9 cellular contexts compared by ENCODE assay signal in genomic region chr1:228515200-228515834, GRCh38. TPM values are rescaled to one million over a fixed set of nuclear protein-coding genes. Genes with fewer than 3 reads are reported as not detected.
DNase-seq lines count a peak whose midpoint lies in the region; ATAC-seq and TF ChIP-seq lines count a peak whose summit lies in the region.
"Had no signal": no experiment of that assay in that cellular context is flagged by ENCODE, and none has a peak within 500 bp of the region (broad histone marks: within the 10 kb centered on the region; RNA-seq: fewer than 3 reads in every experiment).

No MANE protein-coding gene starts in this region.

- H3K4me2 ChIP-seq in SU-DHL-6 (ENCODE audit: low read depth, low read length, poor library complexity, severe bottlenecking) = no peak overlapping the region

- no peaks in the 10 kb centered on the region for H3K36me3 Mint-ChIP-seq in HFFc6 (ENCODE audit: low read depth)
- no peaks in the 10 kb centered on the region for H3K36me3 Mint-ChIP-seq in effector memory CD8-positive, alpha-beta T cell (ENCODE audit: insufficient read depth)
- H3K36me3 Mint-ChIP-seq: activated naive CD4-positive, alpha-beta T cell treated with anti-CD3 and anti-CD28 coated beads, Interleukin-2, amount 50 U/mL, for 72 hours had no signal

- ATAC-seq in effector memory CD8-positive, alpha-beta T cell (replicated peaks) = peak; percentile 67
- no peak for ATAC-seq in HG02852 (IDR thresholded peaks at IDR 0.05; ENCODE audit: unreplicated experiment)

- TF ChIP-seq CTCF in HFFc6 (IDR thresholded peaks at IDR 0.05) (peak; percentile 84), SU-DHL-6 (IDR thresholded peaks at IDR 0.05; ENCODE audit: insufficient read depth, low read length, poor library complexity, severe bottlenecking) (peak; percentile 25)

- no peak overlapping the region for H3K9ac ChIP-seq in SU-DHL-6 (ENCODE audit: low read length)

- H4K20me1 ChIP-seq in SU-DHL-6 (ENCODE audit: low read depth, low read length) = no peaks in the 10 kb centered on the region

- H3K27ac Mint-ChIP-seq in HFFc6 = no peak overlapping the region
- H3K27ac Mint-ChIP-seq in effector memory CD8-positive, alpha-beta T cell = no peak overlapping the region
- H3K27ac Mint-ChIP-seq: activated naive CD4-positive, alpha-beta T cell treated with anti-CD3 and anti-CD28 coated beads, Interleukin-2, amount 50 U/mL, for 72 hours had no signal

- H2AFZ ChIP-seq in SU-DHL-6 (ENCODE audit: low read depth, low read length, severe bottlenecking) = no peak overlapping the region

- no peaks in the 10 kb centered on the region for H3K9me3 Mint-ChIP-seq in HFFc6
- no peaks in the 10 kb centered on the region for H3K9me3 Mint-ChIP-seq in effector memory CD8-positive, alpha-beta T cell
- H3K9me3 Mint-ChIP-seq: activated naive CD4-positive, alpha-beta T cell treated with anti-CD3 and anti-CD28 coated beads, Interleukin-2, amount 50 U/mL, for 72 hours had no signal

- no peaks in the 10 kb centered on the region for H3K27me3 ChIP-seq in SU-DHL-6 (ENCODE audit: low read length)

- H3K9me2 ChIP-seq in SU-DHL-6 (replicated peaks; ENCODE audit: insufficient read depth, low read length) = no peaks in the 10 kb centered on the region

- no peaks in the 10 kb centered on the region for H3K79me2 ChIP-seq in SU-DHL-6 (ENCODE audit: insufficient read depth, low read length)

- 0 out of 2 replicates have a peak, but pooled peaks cover 6% of the 10 kb centered on the region for H3K4me1 Mint-ChIP-seq in HFFc6 (ENCODE audit: low read depth)
- peaks cover 0 to 6% of the 10 kb centered on the region in 2 donors for H3K4me1 Mint-ChIP-seq in effector memory CD8-positive, alpha-beta T cell (ENCODE audit: low read depth in 2 of 2)

- no peak overlapping the region for H3K27ac ChIP-seq in SU-DHL-6 (ENCODE audit: low read depth, low read length)

- no peaks in the 10 kb centered on the region for H3K9me3 ChIP-seq in SU-DHL-6 (ENCODE audit: insufficient read depth, low read length)

- no peak overlapping the region for H3K4me3 ChIP-seq in SU-DHL-6 (ENCODE audit: insufficient read depth, low read length, poor library complexity, severe bottlenecking)

- H3F3A ChIP-seq in SU-DHL-6 (ENCODE audit: insufficient read depth) = no peaks in the 10 kb centered on the region

- no peaks in the 10 kb centered on the region for H3K36me3 ChIP-seq in SU-DHL-6 (ENCODE audit: low read length)

- H3K27me3 Mint-ChIP-seq in HFFc6 (ENCODE audit: insufficient read depth) = peaks cover 28% of the 10 kb centered on the region
- H3K27me3 Mint-ChIP-seq in effector memory CD8-positive, alpha-beta T cell = peaks cover 20 to 42% of the 10 kb centered on the region in 2 donors

- no peak overlapping the region for H3K4me3 Mint-ChIP-seq in HFFc6
- H3K4me3 Mint-ChIP-seq in effector memory CD8-positive, alpha-beta T cell = no peak overlapping the region

- DNase-seq in DMS 273 (lab: John Stamatoyannopoulos, UW; ENCODE audit: unreplicated experiment) (peak; percentile 49), DMS 273 treated with DMSO at 0.1 percent for 48 hours (lab: John Stamatoyannopoulos, UW) (no peak), HFFc6 (peak; percentile 48), myocyte (ENCODE audit: low read depth) (peak; percentile 48), NCI-H1930 (lab: John Stamatoyannopoulos, UW) (no peak)
- DNase-seq in effector memory CD8-positive, alpha-beta T cell = peak; percentile 30 to 39 (median 38)

RNA-seq across cellular contexts. Expression of gene RNF187, which starts 28.1 kb away (rescaled TPM):
- total RNA-seq in HFFc6 (2021; fragmentation: NEBNext Ultra II Directional; extraction: Animal tissue kit (Norgen Biotek cat#: 25700)) = 100 to 1,000 TPM; 110 to 143 (median 130) TPM
- 99.2 and 134 TPM in 2 replicates for total RNA-seq in myocyte
- 336 TPM for polyA plus RNA-seq in myocyte (2012)

Comparison
In these comparisons a context has a peak if more than half of its experiments do, and no peak if none do; other contexts are left out.
1. DNase-seq: peak in DMS 273 (single experiment), HFFc6 (single experiment), effector memory CD8-positive, alpha-beta T cell (3 of 3) and myocyte (single experiment); none in DMS 273 treated with DMSO at 0.1 percent for 48 hours (single experiment) and NCI-H1930 (0 of 2).